Comparison of ENCODE assay signal across 8 cellular contexts in the genomic region with DNA sequence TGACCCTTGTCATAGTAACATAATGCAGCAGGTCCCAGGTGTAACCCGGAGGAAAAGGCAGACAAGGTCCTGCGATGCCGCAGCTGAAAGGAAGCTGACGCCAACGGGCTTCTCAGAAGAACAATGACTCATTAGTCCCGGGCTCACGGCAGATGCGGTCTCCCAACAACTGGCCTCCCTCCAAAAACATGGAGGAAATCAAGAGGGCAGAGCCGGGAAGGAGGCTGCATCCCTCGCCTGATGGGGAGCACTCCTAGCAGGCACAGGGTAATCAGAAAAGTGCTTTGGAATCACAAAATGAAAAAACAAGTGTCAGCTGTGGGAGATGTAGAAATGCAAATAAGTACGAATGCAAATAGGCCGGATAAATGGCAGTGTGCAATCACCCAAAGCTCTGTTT.
DNase-seq lines count a peak whose midpoint lies in the region; ATAC-seq and TF ChIP-seq lines count a peak whose summit lies in the region.

No MANE protein-coding gene starts in this region.

- intact Hi-C loops in ascending aorta (cut with DNase I) = loop anchor here (10.0 kb wide), 1 partner anchor 1286 kb away; a partner anchor contains a TSS
- intact Hi-C loops in transverse colon (cut with DNase I; ENCODE audit: low total_unique reads) = no loop called here

- H3K27me3 ChIP-seq in ascending aorta = no peaks in the 10 kb centered on the region
- no peaks in the 10 kb centered on the region for H3K27me3 ChIP-seq in layer of hippocampus (ENCODE audit: control insufficient read depth, insufficient read depth, low read length)
- no peaks in the 10 kb centered on the region for H3K27me3 ChIP-seq in transverse colon

- WGBS in transverse colon (ENCODE audit: low coverage in 1 of 2), 2 donors = 63 to 71% methylated on average over 2 to 12 of the region's 12 CpGs

- H3K4me3 ChIP-seq in ascending aorta (peak overlapping the region; percentile 14 to 21), transverse colon (no peak overlapping the region)

- peaks cover 0 to 5% (median 2%) of the 10 kb centered on the region in 5 donors for H3K27me3 Mint-ChIP-seq in naive thymus-derived CD8-positive, alpha-beta T cell
- H3K27me3 Mint-ChIP-seq in T-cell = peaks cover 2 to 3% of the 10 kb centered on the region in 2 donors

- no peak for TF ChIP-seq POLR2A in transverse colon (IDR thresholded peaks at IDR 0.05)

- H3K4me3 Mint-ChIP-seq in naive thymus-derived CD8-positive, alpha-beta T cell = no peak overlapping the region
- H3K4me3 Mint-ChIP-seq in T-cell = no peak overlapping the region

- H3K9me3 ChIP-seq in ascending aorta (no peaks in the 10 kb centered on the region), transverse colon (no peaks in the 10 kb centered on the region)

- no peaks in the 10 kb centered on the region for H3K9me3 Mint-ChIP-seq in naive thymus-derived CD8-positive, alpha-beta T cell
- H3K9me3 Mint-ChIP-seq in T-cell = no peaks in the 10 kb centered on the region

- CTCF ChIA-PET in T-cell (lab: Charles Lee) = interaction anchor here in 1 of 2 donors (0.6 kb wide), 1 partner anchor 23 kb away, joined by 7 read pairs; no protein-coding TSS in a partner anchor

- H3K27ac ChIP-seq in ascending aorta = peak overlapping the region in 1 of 2 donors; percentile 12
- H3K27ac ChIP-seq in layer of hippocampus (ENCODE audit: low read depth, low read length) = peak overlapping the region; percentile 75
- H3K27ac ChIP-seq in transverse colon = no peak overlapping the region

- in situ Hi-C loops in transverse colon (cut with MboI; ENCODE audit: low pct_ligation_motif_present in 1 of 4, low pct_unique_long_range_greater_than_20kb in 1 of 4, low sequenced_read_pairs in 3 of 4) = no loop called here

- TF ChIP-seq EP300 in transverse colon (IDR thresholded peaks at IDR 0.05; ENCODE audit: low read depth) = no peak

- no peak for TF ChIP-seq CTCF in AG09319 (IDR thresholded peaks at IDR 0.05; ENCODE audit: low read depth, low read length)
- no peak for TF ChIP-seq CTCF in ascending aorta (IDR thresholded peaks at IDR 0.05)
- no peak for TF ChIP-seq CTCF in transverse colon (IDR thresholded peaks at IDR 0.05)

- no peaks in the 10 kb centered on the region for H3K36me3 ChIP-seq in ascending aorta
- no peaks in the 10 kb centered on the region for H3K36me3 ChIP-seq in transverse colon

- H3K4me1 ChIP-seq in ascending aorta (peaks cover 0 to 6% of the 10 kb centered on the region in 2 donors), transverse colon (peaks cover 0 to 15% (median 6%) of the 10 kb centered on the region in 4 donors)

- no peak for ATAC-seq in naive thymus-derived CD8-positive, alpha-beta T cell
- ATAC-seq in T-cell (replicated peaks in 1 of 4) (no peak), GM21367 (IDR thresholded peaks at IDR 0.05; ENCODE audit: unreplicated experiment) (no peak)

- no peak overlapping the region for H3K27ac Mint-ChIP-seq in naive thymus-derived CD8-positive, alpha-beta T cell
- H3K27ac Mint-ChIP-seq in T-cell = no peak overlapping the region

- POLR2A ChIA-PET in naive thymus-derived CD8-positive, alpha-beta T cell (lab: Charles Lee) = no interaction called here
- POLR2A ChIA-PET in T-cell (lab: Charles Lee) = no interaction called here

- no peaks in the 10 kb centered on the region for H3K36me3 Mint-ChIP-seq in naive thymus-derived CD8-positive, alpha-beta T cell
- no peaks in the 10 kb centered on the region for H3K36me3 Mint-ChIP-seq in T-cell

- H3K4me1 Mint-ChIP-seq in naive thymus-derived CD8-positive, alpha-beta T cell = no peaks in the 10 kb centered on the region
- H3K4me1 Mint-ChIP-seq in T-cell = no peaks in the 10 kb centered on the region

- DNase-seq in AG09319 (ENCODE audit: extremely low read depth, low read depth) (peak; percentile 79), NCI-H1105 treated with DMSO at 0.1 percent for 48 hours (lab: John Stamatoyannopoulos, UW) (peak; percentile 97), ascending aorta (ENCODE audit: low spot score in 2 of 2) (peak in 1 of 2 donors; percentile 74), transverse colon (no peak), T-cell (no peak)
- DNase-seq in naive thymus-derived CD8-positive, alpha-beta T cell = no peak

Comparison
In these comparisons a context has a peak if more than half of its experiments do, and no peak if none do; other contexts are left out.
1. DNase-seq: peak in AG09319 (single experiment) and NCI-H1105 treated with DMSO at 0.1 percent for 48 hours (single experiment); none in naive thymus-derived CD8-positive, alpha-beta T cell (0 of 10), transverse colon (single experiment) and T-cell (0 of 34).
2. H3K4me3 ChIP-seq: peak in ascending aorta (2 of 2); none in transverse colon (0 of 4).